In genomic region chr11:124801014-124801413, GRCh38 we compare ENCODE assay signal across 8 cellular contexts. TPM values are rescaled to one million over a fixed set of nuclear protein-coding genes. Genes with fewer than 3 reads are reported as not detected.
A peak's percentile ranks its signal among the peaks of the same experiment; 100 is the strongest.
DNase-seq lines count a peak whose midpoint lies in the region; ATAC-seq and TF ChIP-seq lines count a peak whose summit lies in the region.

No MANE protein-coding gene starts in this region.

- H2AFZ ChIP-seq in Loucy (ENCODE audit: low read length) (peak overlapping the region; percentile 98), mesenchymal stem cell (ENCODE audit: low read depth, low read length) (no peak overlapping the region)

- H3K4me3 ChIP-seq in Loucy (ENCODE audit: low read length, poor library complexity, severe bottlenecking) (peak overlapping the region; percentile 88), mesenchymal stem cell (ENCODE audit: insufficient read depth in 1 of 2, low read depth in 1 of 2, low read length in 2 of 2) (peak overlapping the region in 1 of 2 experiments; percentile 82), aorta (ENCODE audit: low read length in 2 of 2) (peak overlapping the region; percentile 95 to 97)

- peaks cover 40% of the 10 kb centered on the region for H3K79me2 ChIP-seq in Loucy (ENCODE audit: insufficient read depth, low read length)

- H2BK12ac ChIP-seq in mesenchymal stem cell (ENCODE audit: low read length in 2 of 2), result no peak overlapping the region

- peaks cover 27% of the 10 kb centered on the region for H4K20me1 ChIP-seq in Loucy (ENCODE audit: insufficient read depth, low read length, poor library complexity, severe bottlenecking)

- H3K9me3 ChIP-seq in Loucy (ENCODE audit: insufficient read depth, low read depth, low read length) (no peaks in the 10 kb centered on the region), mesenchymal stem cell (ENCODE audit: control insufficient read depth, low read length) (no peaks in the 10 kb centered on the region), aorta (ENCODE audit: control insufficient read depth, low read length) (no peaks in the 10 kb centered on the region)

- H3K4ac ChIP-seq in mesenchymal stem cell (ENCODE audit: low read depth in 1 of 2, low read length in 2 of 2), result no peak overlapping the region

- DNase-seq in CD1c-positive myeloid dendritic cell (ENCODE audit: extremely low spot score) (peak; percentile 49), cerebellar cortex (ENCODE audit: low spot score) (peak; percentile 1), mesenchymal stem cell (peak; percentile 70), aorta (no peak), SIG-M5 (lab: John Stamatoyannopoulos, UW) (no peak), DMS153 treated with DMSO at 0.1 percent for 48 hours (lab: John Stamatoyannopoulos, UW; ENCODE audit: unreplicated experiment) (no peak)

- H3K9me2 ChIP-seq in Loucy (replicated peaks; ENCODE audit: low read depth, low read length), result no peaks in the 10 kb centered on the region

- no peak overlapping the region for H3K18ac ChIP-seq in mesenchymal stem cell (ENCODE audit: low read depth in 1 of 2, low read length in 2 of 2)

- no peak overlapping the region for H4K91ac ChIP-seq in mesenchymal stem cell (ENCODE audit: low read length)

- H4K8ac ChIP-seq in mesenchymal stem cell (ENCODE audit: low read length), result no peak overlapping the region

- H3K9ac ChIP-seq in Loucy (ENCODE audit: low read depth, low read length, poor library complexity, severe bottlenecking) (peak overlapping the region; percentile 78), mesenchymal stem cell (ENCODE audit: low read length) (peak overlapping the region; percentile 95)

- no peak overlapping the region for H2BK15ac ChIP-seq in mesenchymal stem cell (ENCODE audit: low read depth, poor library complexity, severe bottlenecking)

- H3K4me1 ChIP-seq in Loucy (ENCODE audit: insufficient read depth, low read length, poor library complexity, severe bottlenecking) (peaks cover 33% of the 10 kb centered on the region), mesenchymal stem cell (ENCODE audit: control insufficient read depth, insufficient read depth, low read depth, low read length) (peaks cover 4% of the 10 kb centered on the region), aorta (ENCODE audit: control insufficient read depth in 1 of 2, insufficient read depth in 2 of 2, low read length in 2 of 2) (peaks cover 1 to 6% of the 10 kb centered on the region in 2 donors)

- no peak overlapping the region for H2BK5ac ChIP-seq in mesenchymal stem cell (ENCODE audit: low read depth, low read length, poor library complexity, severe bottlenecking)

- no peaks in the 10 kb centered on the region for H3F3A ChIP-seq in Loucy (ENCODE audit: low read depth)

- intact Hi-C loops in aorta (cut with DNase I), result loop anchor here (2.0 to 5.0 kb wide), 2 partner anchors 36 to 38 kb away; partner anchors contain the start of gene ESAM (in 1 of the 2)

- H3K79me1 ChIP-seq in mesenchymal stem cell (replicated peaks; ENCODE audit: low read length, poor library complexity, severe bottlenecking), result peaks cover 4% of the 10 kb centered on the region

- no peak for TF ChIP-seq CTCF in Loucy (conservative IDR thresholded peaks at IDR 0.05; ENCODE audit: low read length)

- H3K27ac ChIP-seq in mesenchymal stem cell (ENCODE audit: low read length, poor library complexity, severe bottlenecking) (peak overlapping the region; percentile 85), aorta (ENCODE audit: low read depth in 1 of 2, low read length in 2 of 2) (peak overlapping the region; percentile 52 to 77)

- H3K4me2 ChIP-seq in Loucy (ENCODE audit: low read depth, low read length, poor library complexity, severe bottlenecking), result peak overlapping the region; percentile 99
- peak overlapping the region; percentile 94 for H3K4me2 ChIP-seq in mesenchymal stem cell (ENCODE audit: low read length, poor library complexity, severe bottlenecking)

- H2BK120ac ChIP-seq in mesenchymal stem cell (ENCODE audit: low read depth, low read length), result no peak overlapping the region

- H2AK5ac ChIP-seq in mesenchymal stem cell (ENCODE audit: low read length, severe bottlenecking), result no peak overlapping the region

- peak; percentile 59 for ATAC-seq in aorta (ENCODE audit: low FRiP score)
- ATAC-seq in HG03045 (IDR thresholded peaks at IDR 0.05; ENCODE audit: unreplicated experiment), result no peak

- H3K14ac ChIP-seq in mesenchymal stem cell (ENCODE audit: low read length in 2 of 2), result no peak overlapping the region

- 10% methylated on average over 2 of the region's 8 CpGs for WGBS in mesenchymal stem cell
- WGBS in aorta, 2 donors, result 1% methylated on average over 8 of the region's 8 CpGs

- H3K27me3 ChIP-seq in Loucy (ENCODE audit: insufficient read depth, low read length, poor library complexity, severe bottlenecking) (peaks cover 20% of the 10 kb centered on the region), mesenchymal stem cell (ENCODE audit: control insufficient read depth in 1 of 2, insufficient read depth in 1 of 2, low read length in 2 of 2) (peaks cover 0 to 8% of the 10 kb centered on the region in 2 experiments), aorta (ENCODE audit: control insufficient read depth in 1 of 2, insufficient read depth in 2 of 2, low read length in 1 of 2) (no peaks in the 10 kb centered on the region)

- H3K36me3 ChIP-seq in Loucy (ENCODE audit: insufficient read depth, low read length), result no peaks in the 10 kb centered on the region
- peaks cover 0 to 4% of the 10 kb centered on the region in 2 experiments for H3K36me3 ChIP-seq in mesenchymal stem cell (ENCODE audit: control insufficient read depth in 1 of 2, insufficient read depth in 2 of 2, low read depth in 1 of 2, low read length in 2 of 2)
- no peaks in the 10 kb centered on the region for H3K36me3 ChIP-seq in aorta (ENCODE audit: control insufficient read depth in 1 of 2, insufficient read depth in 2 of 2, low read length in 1 of 2)

- no peak overlapping the region for H3K23ac ChIP-seq in mesenchymal stem cell (ENCODE audit: low read length in 2 of 2)

RNA-seq across cellular contexts. Expression of gene MSANTD2, which starts 0.8 kb away (rescaled TPM):
- 7.3 TPM for polyA plus RNA-seq in mesenchymal stem cell (2013, experiment 1 of 2)
- polyA plus RNA-seq in mesenchymal stem cell (2013, experiment 2 of 2), result 7.2 TPM
- 10 to 100 TPM; 21.5 to 23.6 TPM for total RNA-seq in aorta
- polyA plus RNA-seq in aorta, result 10 to 100 TPM in 1 of 2 donors, 1 to 10 TPM in 1; 6.3 to 18.0 TPM

RNA-seq across cellular contexts. Expression of gene ESAM, which starts 38.9 kb away (rescaled TPM):
- polyA plus RNA-seq in mesenchymal stem cell (2013, experiment 1 of 2), result 0.10 TPM
- polyA plus RNA-seq in mesenchymal stem cell (2013, experiment 2 of 2), result 0.05 TPM
- 100 to 1,000 TPM in 1 of 2 donors, 10 to 100 TPM in 1; 95.1 to 182 TPM for total RNA-seq in aorta
- 100 to 1,000 TPM in 1 of 2 donors, 10 to 100 TPM in 1; 33.2 to 110 TPM for polyA plus RNA-seq in aorta

RNA-seq across cellular contexts. Expression of gene VSIG2, which starts 49.0 kb away (rescaled TPM):
- not detected for polyA plus RNA-seq in mesenchymal stem cell (2013, experiment 1 of 2)
- not detected for polyA plus RNA-seq in mesenchymal stem cell (2013, experiment 2 of 2)
- total RNA-seq in aorta, result 1 to 10 TPM; 3.8 to 6.9 TPM
- polyA plus RNA-seq in aorta, result 1 to 10 TPM; 1.9 to 3.1 TPM

Comparison
In these comparisons a context has a peak if more than half of its experiments do, and no peak if none do; other contexts are left out.
1. DNase-seq: peak in CD1c-positive myeloid dendritic cell (single experiment), cerebellar cortex (single experiment) and mesenchymal stem cell (single experiment); none in aorta (0 of 2), SIG-M5 (single experiment) and DMS153 treated with DMSO at 0.1 percent for 48 hours (single experiment).